ENCODE assay signal across 11 cellular contexts in the genomic region with DNA sequence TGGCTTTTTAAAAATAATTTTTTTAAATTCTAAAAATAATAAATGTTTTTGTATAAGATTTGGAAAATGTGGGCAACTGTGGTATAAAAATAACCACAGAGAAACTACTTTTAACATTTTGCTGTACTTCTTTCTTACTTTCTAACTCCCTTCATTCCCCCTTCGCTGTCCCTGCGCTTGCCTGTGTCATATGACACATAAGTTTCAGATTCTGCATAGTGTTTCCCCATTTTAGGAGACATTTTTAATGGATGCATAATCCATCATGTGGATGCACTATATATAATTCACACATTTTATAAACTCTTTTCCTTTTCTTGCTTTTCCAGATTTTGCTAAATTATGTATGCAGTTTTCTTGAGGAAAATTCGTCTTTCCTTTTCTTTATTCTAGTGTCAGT. TPM values are rescaled to one million over a fixed set of nuclear protein-coding genes. Genes with fewer than 3 reads are reported as not detected.
DNase-seq lines count a peak whose midpoint lies in the region; ATAC-seq, FAIRE-seq and TF ChIP-seq lines count a peak whose summit lies in the region.
"Had no signal": no experiment of that assay in that cellular context is flagged by ENCODE, and none has a peak within 500 bp of the region (broad histone marks: within the 10 kb centered on the region; RNA-seq: fewer than 3 reads in every experiment).

No MANE protein-coding gene starts in this region.

- TF ChIP-seq CTCF in Loucy (conservative IDR thresholded peaks at IDR 0.05; ENCODE audit: low read length) (no peak), mesothelial cell of epicardium (IDR thresholded peaks at IDR 0.05; ENCODE audit: unreplicated experiment) (no peak)

- H3K27me3 ChIP-seq in Loucy (ENCODE audit: insufficient read depth, low read length, poor library complexity, severe bottlenecking): no peaks in the 10 kb centered on the region

- no peaks in the 10 kb centered on the region for H3K9me2 ChIP-seq in Loucy (replicated peaks; ENCODE audit: low read depth, low read length)

- H3K9ac ChIP-seq in Loucy (ENCODE audit: low read depth, low read length, poor library complexity, severe bottlenecking): no peak overlapping the region

- H4K20me1 ChIP-seq in Loucy (ENCODE audit: insufficient read depth, low read length, poor library complexity, severe bottlenecking): peaks cover 4% of the 10 kb centered on the region

- DNase-seq in GM19239 (ENCODE audit: insufficient read length, low spot score) (no peak), mesothelial cell of epicardium (ENCODE audit: low spot score in 2 of 2, unreplicated experiment in 2 of 2) (no peak)
- no peak for DNase-seq in stimulated activated effector memory CD8-positive, alpha-beta T cell treated with anti-CD3 and anti-CD28 coated beads, Interleukin-12 subunit alpha, Interleukin-12 subunit beta, amount 100 ng/mL, for 72 hours (ENCODE audit: low spot score in 2 of 2)
- DNase-seq in stimulated activated CD8-positive, alpha-beta memory T cell treated with anti-CD3 and anti-CD28 coated beads, Interleukin-4, amount 100 ng/mL, for 48 hours: no peak
- DNase-seq in activated naive CD4-positive, alpha-beta T cell treated with anti-CD3 and anti-CD28 coated beads, Interleukin-2, amount 50 U/mL, for 16 hours: no peak
- DNase-seq: activated CD4-positive, alpha-beta T cell treated with anti-CD3 and anti-CD28 coated beads for 1 hour; activated naive CD4-positive, alpha-beta T cell treated with anti-CD3 and anti-CD28 coated beads, Interleukin-2, amount 10 ng/mL, durations not matched to agents 7 days and 5 days had no signal

- H3K4me2 ChIP-seq in Loucy (ENCODE audit: low read depth, low read length, poor library complexity, severe bottlenecking): peak overlapping the region; percentile 45

- ATAC-seq in HG02763 (IDR thresholded peaks at IDR 0.05; ENCODE audit: unreplicated experiment): peak; percentile 37
- no peak for ATAC-seq in stimulated activated effector memory CD8-positive, alpha-beta T cell treated with anti-CD3 and anti-CD28 coated beads, Interleukin-12 subunit alpha, Interleukin-12 subunit beta, amount 100 ng/mL, for 72 hours

- H3K79me2 ChIP-seq in Loucy (ENCODE audit: insufficient read depth, low read length): 0 out of 2 replicates have a peak, but pooled peaks cover 3% of the 10 kb centered on the region

- peak; percentile 63 for FAIRE-seq in GM19239 (lab: Jason Lieb, UNC)

- H3K4me3 Mint-ChIP-seq in stimulated activated effector memory CD8-positive, alpha-beta T cell treated with anti-CD3 and anti-CD28 coated beads, Interleukin-12 subunit alpha, Interleukin-12 subunit beta, amount 100 ng/mL, for 72 hours: no peak overlapping the region
- H3K4me3 Mint-ChIP-seq in mesothelial cell of epicardium: no peak overlapping the region
- H3K4me3 Mint-ChIP-seq: activated naive CD4-positive, alpha-beta T cell treated with anti-CD3 and anti-CD28 coated beads, Interleukin-2, amount 10 ng/mL, durations not matched to agents 7 days and 5 days; nephron had no signal

- no peaks in the 10 kb centered on the region for H3K9me3 Mint-ChIP-seq in stimulated activated effector memory CD8-positive, alpha-beta T cell treated with anti-CD3 and anti-CD28 coated beads, Interleukin-12 subunit alpha, Interleukin-12 subunit beta, amount 100 ng/mL, for 72 hours
- peaks cover 4% of the 10 kb centered on the region for H3K9me3 Mint-ChIP-seq in mesothelial cell of epicardium
- H3K9me3 Mint-ChIP-seq: activated naive CD4-positive, alpha-beta T cell treated with anti-CD3 and anti-CD28 coated beads, Interleukin-2, amount 10 ng/mL, durations not matched to agents 7 days and 5 days; nephron had no signal

- peak overlapping the region; percentile 23 for H3K27ac Mint-ChIP-seq in stimulated activated effector memory CD8-positive, alpha-beta T cell treated with anti-CD3 and anti-CD28 coated beads, Interleukin-12 subunit alpha, Interleukin-12 subunit beta, amount 100 ng/mL, for 72 hours
- no peak overlapping the region for H3K27ac Mint-ChIP-seq in mesothelial cell of epicardium
- H3K27ac Mint-ChIP-seq: activated naive CD4-positive, alpha-beta T cell treated with anti-CD3 and anti-CD28 coated beads, Interleukin-2, amount 10 ng/mL, durations not matched to agents 7 days and 5 days; nephron had no signal

- no peaks in the 10 kb centered on the region for H3F3A ChIP-seq in Loucy (ENCODE audit: low read depth)

- H3K4me1 ChIP-seq in Loucy (ENCODE audit: insufficient read depth, low read length, poor library complexity, severe bottlenecking): peaks cover 18% of the 10 kb centered on the region

- H3K36me3 Mint-ChIP-seq in stimulated activated effector memory CD8-positive, alpha-beta T cell treated with anti-CD3 and anti-CD28 coated beads, Interleukin-12 subunit alpha, Interleukin-12 subunit beta, amount 100 ng/mL, for 72 hours: peaks cover 8% of the 10 kb centered on the region
- H3K36me3 Mint-ChIP-seq in mesothelial cell of epicardium: peaks cover 3% of the 10 kb centered on the region
- H3K36me3 Mint-ChIP-seq: activated naive CD4-positive, alpha-beta T cell treated with anti-CD3 and anti-CD28 coated beads, Interleukin-2, amount 10 ng/mL, durations not matched to agents 7 days and 5 days had no signal

- H3K36me3 ChIP-seq in Loucy (ENCODE audit: insufficient read depth, low read length): no peaks in the 10 kb centered on the region
- H3K36me3 ChIP-seq: thoracic aorta had no signal

- no peaks in the 10 kb centered on the region for H3K9me3 ChIP-seq in Loucy (ENCODE audit: insufficient read depth, low read depth, low read length)
- H3K9me3 ChIP-seq: thoracic aorta had no signal

- peak overlapping the region; percentile 31 for H3K4me3 ChIP-seq in Loucy (ENCODE audit: low read length, poor library complexity, severe bottlenecking)
- H3K4me3 ChIP-seq: thoracic aorta had no signal

- H3K4me1 Mint-ChIP-seq in stimulated activated effector memory CD8-positive, alpha-beta T cell treated with anti-CD3 and anti-CD28 coated beads, Interleukin-12 subunit alpha, Interleukin-12 subunit beta, amount 100 ng/mL, for 72 hours: peaks cover 17% of the 10 kb centered on the region
- H3K4me1 Mint-ChIP-seq in mesothelial cell of epicardium: peaks cover 3% of the 10 kb centered on the region
- H3K4me1 Mint-ChIP-seq: nephron had no signal

- no peaks in the 10 kb centered on the region for H3K27me3 Mint-ChIP-seq in mesothelial cell of epicardium (ENCODE audit: low read depth)
- H3K27me3 Mint-ChIP-seq: activated naive CD4-positive, alpha-beta T cell treated with anti-CD3 and anti-CD28 coated beads, Interleukin-2, amount 10 ng/mL, durations not matched to agents 7 days and 5 days had no signal

- no peak overlapping the region for H2AFZ ChIP-seq in Loucy (ENCODE audit: low read length)

RNA-seq across cellular contexts. Expression of gene ATG4C, which starts 16.3 kb away (rescaled TPM):
- 11.1 to 11.4 TPM (median 11.3 TPM) in 3 replicates for total RNA-seq in mesothelial cell of epicardium
